22 cellular contexts compared by ENCODE assay signal in genomic region chr10:131692176-131692575, GRCh38.
"Had no signal": no experiment of that assay in that cellular context is flagged by ENCODE, and none has a peak within 500 bp of the region (broad histone marks: within the 10 kb centered on the region; RNA-seq: fewer than 3 reads in every experiment).

No MANE protein-coding gene starts in this region.

- H3K27ac ChIP-seq: ascending aorta, brain microvascular endothelial cell, prostate gland, sigmoid colon, stomach, thyroid gland, upper lobe of left lung had no signal

- H3K36me3 ChIP-seq: ascending aorta, brain microvascular endothelial cell, prostate gland, sigmoid colon, stomach, thyroid gland, upper lobe of left lung had no signal

- H3K27me3 ChIP-seq: ascending aorta, brain microvascular endothelial cell, thyroid gland, upper lobe of left lung had no signal

- H3K27ac Mint-ChIP-seq: activated naive CD8-positive, alpha-beta T cell treated with anti-CD3 and anti-CD28 coated beads, Interleukin-2, amount 10 ng/mL, durations not matched to agents 7 days and 5 days; activated T-cell treated with anti-CD3 and anti-CD28 coated beads, Interleukin-2, amount 50 U/mL, for 72 hours; dendritic cell treated with granulocyte-macrophage colony-stimulating factor and Interleukin-4, amounts not matched to agents 40 ng/mL and 50 ng/mL, for 4 days; stimulated activated naive B cell treated with anti-CD40 and anti-IgM and Interleukin-4, amounts not matched to agents 10 μg/mL and 1 μg/mL and 100 μg/mL, for 72 hours; T-helper 2 cell treated with Interferon-gamma antibody and Interleukin-4, amounts not matched to agents 5 μg/mL and 100 μg/mL, for 36 hours had no signal

- H3K9me3 Mint-ChIP-seq: dendritic cell treated with granulocyte-macrophage colony-stimulating factor and Interleukin-4, amounts not matched to agents 40 ng/mL and 50 ng/mL, for 4 days; T-helper 2 cell treated with Interferon-gamma antibody and Interleukin-4, amounts not matched to agents 5 μg/mL and 100 μg/mL, for 36 hours had no signal

- H3K9me3 ChIP-seq: ascending aorta, prostate gland, sigmoid colon, stomach, thyroid gland, upper lobe of left lung had no signal

- H3K4me3 ChIP-seq: ascending aorta, prostate gland, sigmoid colon, stomach, thyroid gland, upper lobe of left lung had no signal

- H3K27me3 Mint-ChIP-seq: activated naive CD8-positive, alpha-beta T cell treated with anti-CD3 and anti-CD28 coated beads, Interleukin-2, amount 10 ng/mL, durations not matched to agents 7 days and 5 days; dendritic cell treated with granulocyte-macrophage colony-stimulating factor and Interleukin-4, amounts not matched to agents 40 ng/mL and 50 ng/mL, for 4 days had no signal

- H3K4me1 ChIP-seq: ascending aorta, prostate gland, sigmoid colon, stomach, thyroid gland, upper lobe of left lung had no signal

- H3K4me3 Mint-ChIP-seq: activated naive CD8-positive, alpha-beta T cell treated with anti-CD3 and anti-CD28 coated beads, Interleukin-2, amount 10 ng/mL, durations not matched to agents 7 days and 5 days; activated T-cell treated with anti-CD3 and anti-CD28 coated beads, Interleukin-2, amount 50 U/mL, for 72 hours; dendritic cell treated with granulocyte-macrophage colony-stimulating factor and Interleukin-4, amounts not matched to agents 40 ng/mL and 50 ng/mL, for 4 days; stimulated activated naive B cell treated with anti-CD40 and anti-IgM and Interleukin-4, amounts not matched to agents 10 μg/mL and 1 μg/mL and 100 μg/mL, for 72 hours; T-helper 2 cell treated with Interferon-gamma antibody and Interleukin-4, amounts not matched to agents 5 μg/mL and 100 μg/mL, for 36 hours had no signal

- ATAC-seq: activated T-cell treated with anti-CD3 and anti-CD28 coated beads, Interleukin-2, amount 50 U/mL, for 72 hours; left ventricle myocardium superior; stimulated activated naive B cell treated with anti-CD40 and anti-IgM and Interleukin-4, amounts not matched to agents 10 μg/mL and 1 μg/mL and 100 μg/mL, for 72 hours had no signal

- DNase-seq: activated CD4-positive, alpha-beta T cell treated with anti-CD3 and anti-CD28 coated beads for 4 hours; activated CD4-positive, alpha-beta T cell treated with anti-CD3 and anti-CD28 coated beads, Interleukin-2, amount 50 U/mL, for 4 hours; activated naive CD4-positive, alpha-beta T cell treated with Interleukin-2 at 50 U/mL for 16 hours; activated naive CD8-positive, alpha-beta T cell treated with anti-CD3 and anti-CD28 coated beads, Interleukin-2, amount 10 ng/mL, durations not matched to agents 7 days and 5 days; activated T-cell treated with anti-CD3 and anti-CD28 coated beads for 4 hours; activated T-cell treated with anti-CD3 and anti-CD28 coated beads, Interleukin-2, amount 50 U/mL, for 72 hours; brain microvascular endothelial cell; effector CD4-positive, alpha-beta T cell; left ventricle myocardium superior; retina; sigmoid colon; small intestine; stimulated activated CD4-positive, alpha-beta T cell treated with anti-CD3 and anti-CD28 coated beads, Interleukin-1b, Interleukin-23, amount 100 ng/mL, for 48 hours; stimulated activated naive B cell treated with anti-CD40 and anti-IgM and Interleukin-4, amounts not matched to agents 10 μg/mL and 1 μg/mL and 100 μg/mL, for 72 hours; stomach; T-helper 1 cell; thyroid gland had no signal

- H3K36me3 Mint-ChIP-seq: activated naive CD8-positive, alpha-beta T cell treated with anti-CD3 and anti-CD28 coated beads, Interleukin-2, amount 10 ng/mL, durations not matched to agents 7 days and 5 days; stimulated activated naive B cell treated with anti-CD40 and anti-IgM and Interleukin-4, amounts not matched to agents 10 μg/mL and 1 μg/mL and 100 μg/mL, for 72 hours had no signal

- H3K4me1 Mint-ChIP-seq: activated naive CD8-positive, alpha-beta T cell treated with anti-CD3 and anti-CD28 coated beads, Interleukin-2, amount 10 ng/mL, durations not matched to agents 7 days and 5 days; stimulated activated naive B cell treated with anti-CD40 and anti-IgM and Interleukin-4, amounts not matched to agents 10 μg/mL and 1 μg/mL and 100 μg/mL, for 72 hours had no signal
